ENCODE assay signal across 1 cellular context in genomic region chr6:30724906-30725667, GRCh38.
A peak's percentile ranks its signal among the peaks of the same experiment; 100 is the strongest.
TF ChIP-seq lines count a peak whose summit lies in the region.

No MANE protein-coding gene starts in this region.

TF ChIP-seq in HepG2, 621 proteins besides CTCF, POLR2A, EP300 and RAD21 (continued from another document and continues in another):
- TF ChIP-seq, protein P1, sequence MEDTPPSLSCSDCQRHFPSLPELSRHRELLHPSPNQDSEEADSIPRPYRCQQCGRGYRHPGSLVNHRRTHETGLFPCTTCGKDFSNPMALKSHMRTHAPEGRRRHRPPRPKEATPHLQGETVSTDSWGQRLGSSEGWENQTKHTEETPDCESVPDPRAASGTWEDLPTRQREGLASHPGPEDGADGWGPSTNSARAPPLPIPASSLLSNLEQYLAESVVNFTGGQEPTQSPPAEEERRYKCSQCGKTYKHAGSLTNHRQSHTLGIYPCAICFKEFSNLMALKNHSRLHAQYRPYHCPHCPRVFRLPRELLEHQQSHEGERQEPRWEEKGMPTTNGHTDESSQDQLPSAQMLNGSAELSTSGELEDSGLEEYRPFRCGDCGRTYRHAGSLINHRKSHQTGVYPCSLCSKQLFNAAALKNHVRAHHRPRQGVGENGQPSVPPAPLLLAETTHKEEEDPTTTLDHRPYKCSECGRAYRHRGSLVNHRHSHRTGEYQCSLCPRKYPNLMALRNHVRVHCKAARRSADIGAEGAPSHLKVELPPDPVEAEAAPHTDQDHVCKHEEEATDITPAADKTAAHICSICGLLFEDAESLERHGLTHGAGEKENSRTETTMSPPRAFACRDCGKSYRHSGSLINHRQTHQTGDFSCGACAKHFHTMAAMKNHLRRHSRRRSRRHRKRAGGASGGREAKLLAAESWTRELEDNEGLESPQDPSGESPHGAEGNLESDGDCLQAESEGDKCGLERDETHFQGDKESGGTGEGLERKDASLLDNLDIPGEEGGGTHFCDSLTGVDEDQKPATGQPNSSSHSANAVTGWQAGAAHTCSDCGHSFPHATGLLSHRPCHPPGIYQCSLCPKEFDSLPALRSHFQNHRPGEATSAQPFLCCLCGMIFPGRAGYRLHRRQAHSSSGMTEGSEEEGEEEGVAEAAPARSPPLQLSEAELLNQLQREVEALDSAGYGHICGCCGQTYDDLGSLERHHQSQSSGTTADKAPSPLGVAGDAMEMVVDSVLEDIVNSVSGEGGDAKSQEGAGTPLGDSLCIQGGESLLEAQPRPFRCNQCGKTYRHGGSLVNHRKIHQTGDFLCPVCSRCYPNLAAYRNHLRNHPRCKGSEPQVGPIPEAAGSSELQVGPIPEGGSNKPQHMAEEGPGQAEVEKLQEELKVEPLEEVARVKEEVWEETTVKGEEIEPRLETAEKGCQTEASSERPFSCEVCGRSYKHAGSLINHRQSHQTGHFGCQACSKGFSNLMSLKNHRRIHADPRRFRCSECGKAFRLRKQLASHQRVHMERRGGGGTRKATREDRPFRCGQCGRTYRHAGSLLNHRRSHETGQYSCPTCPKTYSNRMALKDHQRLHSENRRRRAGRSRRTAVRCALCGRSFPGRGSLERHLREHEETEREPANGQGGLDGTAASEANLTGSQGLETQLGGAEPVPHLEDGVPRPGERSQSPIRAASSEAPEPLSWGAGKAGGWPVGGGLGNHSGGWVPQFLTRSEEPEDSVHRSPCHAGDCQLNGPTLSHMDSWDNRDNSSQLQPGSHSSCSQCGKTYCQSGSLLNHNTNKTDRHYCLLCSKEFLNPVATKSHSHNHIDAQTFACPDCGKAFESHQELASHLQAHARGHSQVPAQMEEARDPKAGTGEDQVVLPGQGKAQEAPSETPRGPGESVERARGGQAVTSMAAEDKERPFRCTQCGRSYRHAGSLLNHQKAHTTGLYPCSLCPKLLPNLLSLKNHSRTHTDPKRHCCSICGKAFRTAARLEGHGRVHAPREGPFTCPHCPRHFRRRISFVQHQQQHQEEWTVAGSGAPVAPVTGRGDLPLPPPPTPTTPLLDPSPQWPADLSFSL (CRISPR knock-in tag; IDR thresholded peaks at IDR 0.05): no peak
- TF ChIP-seq, protein P2, sequence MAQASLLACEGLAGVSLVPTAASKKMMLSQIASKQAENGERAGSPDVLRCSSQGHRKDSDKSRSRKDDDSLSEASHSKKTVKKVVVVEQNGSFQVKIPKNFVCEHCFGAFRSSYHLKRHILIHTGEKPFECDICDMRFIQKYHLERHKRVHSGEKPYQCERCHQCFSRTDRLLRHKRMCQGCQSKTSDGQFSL (CRISPR knock-in tag; IDR thresholded peaks at IDR 0.05): 0 out of 2 replicates have a peak, but pooled peaks have one; percentile 16
- no peak for TF ChIP-seq ZUFSP (CRISPR knock-in tag; IDR thresholded peaks at IDR 0.05; ENCODE audit: borderline replicate concordance)
- no peak for TF ChIP-seq CENPX (CRISPR knock-in tag; IDR thresholded peaks at IDR 0.05)
- TF ChIP-seq, protein P3, sequence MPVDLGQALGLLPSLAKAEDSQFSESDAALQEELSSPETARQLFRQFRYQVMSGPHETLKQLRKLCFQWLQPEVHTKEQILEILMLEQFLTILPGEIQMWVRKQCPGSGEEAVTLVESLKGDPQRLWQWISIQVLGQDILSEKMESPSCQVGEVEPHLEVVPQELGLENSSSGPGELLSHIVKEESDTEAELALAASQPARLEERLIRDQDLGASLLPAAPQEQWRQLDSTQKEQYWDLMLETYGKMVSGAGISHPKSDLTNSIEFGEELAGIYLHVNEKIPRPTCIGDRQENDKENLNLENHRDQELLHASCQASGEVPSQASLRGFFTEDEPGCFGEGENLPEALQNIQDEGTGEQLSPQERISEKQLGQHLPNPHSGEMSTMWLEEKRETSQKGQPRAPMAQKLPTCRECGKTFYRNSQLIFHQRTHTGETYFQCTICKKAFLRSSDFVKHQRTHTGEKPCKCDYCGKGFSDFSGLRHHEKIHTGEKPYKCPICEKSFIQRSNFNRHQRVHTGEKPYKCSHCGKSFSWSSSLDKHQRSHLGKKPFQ (CRISPR knock-in tag; IDR thresholded peaks at IDR 0.05; ENCODE audit: insufficient replicate concordance): no peak
- 0 out of 2 replicates have a peak, but pooled peaks have one; percentile 4 for TF ChIP-seq RXRB (CRISPR knock-in tag; IDR thresholded peaks at IDR 0.05; ENCODE audit: borderline replicate concordance)
- peak; percentile 15 for TF ChIP-seq RBFOX2 (IDR thresholded peaks at IDR 0.05; ENCODE audit: low read depth, low read length)
- TF ChIP-seq NFIC (IDR thresholded peaks at IDR 0.05; ENCODE audit: low read length): no peak
- no peak for TF ChIP-seq ZNF337 (CRISPR knock-in tag; IDR thresholded peaks at IDR 0.05; ENCODE audit: borderline replicate concordance, low read depth)
- no peak for TF ChIP-seq FOXO1 (CRISPR knock-in tag; IDR thresholded peaks at IDR 0.05)
- TF ChIP-seq KAT2B (IDR thresholded peaks at IDR 0.05; ENCODE audit: borderline replicate concordance, low read depth, low read length): no peak
- TF ChIP-seq, protein P4, sequence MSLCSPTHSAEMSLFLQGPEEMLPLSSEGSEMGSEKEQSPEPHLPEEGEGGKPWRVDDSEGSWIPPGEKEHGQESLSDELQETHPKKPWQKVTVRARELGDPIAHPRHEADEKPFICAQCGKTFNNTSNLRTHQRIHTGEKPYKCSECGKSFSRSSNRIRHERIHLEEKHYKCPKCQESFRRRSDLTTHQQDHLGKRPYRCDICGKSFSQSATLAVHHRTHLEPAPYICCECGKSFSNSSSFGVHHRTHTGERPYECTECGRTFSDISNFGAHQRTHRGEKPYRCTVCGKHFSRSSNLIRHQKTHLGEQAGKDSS (CRISPR knock-in tag; IDR thresholded peaks at IDR 0.05; ENCODE audit: borderline replicate concordance, low read depth): no peak
- TF ChIP-seq MEIS1 (CRISPR knock-in tag; IDR thresholded peaks at IDR 0.05; ENCODE audit: borderline replicate concordance): no peak
- no peak for TF ChIP-seq THAP8 (CRISPR knock-in tag; IDR thresholded peaks at IDR 0.05; ENCODE audit: borderline replicate concordance)
- no peak for TF ChIP-seq PHF8 (CRISPR knock-in tag; IDR thresholded peaks at IDR 0.05)
- TF ChIP-seq HNRNPH1 (optimal IDR thresholded peaks at IDR 0.05; ENCODE audit: low read depth, low read length): no peak
- TF ChIP-seq, protein P5, sequence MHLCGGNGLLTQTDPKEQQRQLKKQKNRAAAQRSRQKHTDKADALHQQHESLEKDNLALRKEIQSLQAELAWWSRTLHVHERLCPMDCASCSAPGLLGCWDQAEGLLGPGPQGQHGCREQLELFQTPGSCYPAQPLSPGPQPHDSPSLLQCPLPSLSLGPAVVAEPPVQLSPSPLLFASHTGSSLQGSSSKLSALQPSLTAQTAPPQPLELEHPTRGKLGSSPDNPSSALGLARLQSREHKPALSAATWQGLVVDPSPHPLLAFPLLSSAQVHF (CRISPR knock-in tag; IDR thresholded peaks at IDR 0.05): peak; percentile 53; the same call in 1 of the 2 replicates
- TF ChIP-seq REXO4 (CRISPR knock-in tag; IDR thresholded peaks at IDR 0.05; ENCODE audit: borderline replicate concordance): no peak
- no peak for TF ChIP-seq ZNF530 (CRISPR knock-in tag; IDR thresholded peaks at IDR 0.05; ENCODE audit: low read depth)
- peak; percentile 99 for TF ChIP-seq RBM22 (optimal IDR thresholded peaks at IDR 0.05; ENCODE audit: low read length)
- 0 out of 2 replicates have a peak, but pooled peaks have one; percentile 15 for TF ChIP-seq GATA4 (IDR thresholded peaks at IDR 0.05; ENCODE audit: borderline replicate concordance, low read depth)
- TF ChIP-seq E2F5 (CRISPR knock-in tag; conservative IDR thresholded peaks at IDR 0.05): no peak
- TF ChIP-seq AHR (CRISPR knock-in tag; IDR thresholded peaks at IDR 0.05): no peak
- peak; percentile 45; the same call in 1 of the 2 replicates for TF ChIP-seq AFF4 (CRISPR knock-in tag; IDR thresholded peaks at IDR 0.05)
- TF ChIP-seq, protein P6, sequence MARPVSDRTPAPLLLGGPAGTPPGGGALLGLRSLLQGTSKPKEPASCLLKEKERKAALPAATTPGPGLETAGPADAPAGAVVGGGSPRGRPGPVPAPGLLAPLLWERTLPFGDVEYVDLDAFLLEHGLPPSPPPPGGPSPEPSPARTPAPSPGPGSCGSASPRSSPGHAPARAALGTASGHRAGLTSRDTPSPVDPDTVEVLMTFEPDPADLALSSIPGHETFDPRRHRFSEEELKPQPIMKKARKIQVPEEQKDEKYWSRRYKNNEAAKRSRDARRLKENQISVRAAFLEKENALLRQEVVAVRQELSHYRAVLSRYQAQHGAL (CRISPR knock-in tag; IDR thresholded peaks at IDR 0.05; ENCODE audit: not compliant biosample characterization): no peak
- TF ChIP-seq CSRNP2 (CRISPR knock-in tag; conservative IDR thresholded peaks at IDR 0.05; ENCODE audit: low read depth): no peak
- no peak for TF ChIP-seq ETV6 (CRISPR knock-in tag; conservative IDR thresholded peaks at IDR 0.05)
- no peak for TF ChIP-seq FOXA1 (IDR thresholded peaks at IDR 0.05)
- TF ChIP-seq FOXA1 (CRISPR knock-in tag; IDR thresholded peaks at IDR 0.05): no peak
- TF ChIP-seq CHCHD3 (CRISPR knock-in tag; IDR thresholded peaks at IDR 0.05): no peak
- TF ChIP-seq KLF16 (CRISPR knock-in tag; IDR thresholded peaks at IDR 0.05): no peak
- no peak for TF ChIP-seq FOXP1 (IDR thresholded peaks at IDR 0.05)
- TF ChIP-seq FOXP1 (CRISPR knock-in tag; IDR thresholded peaks at IDR 0.05): 0 out of 2 replicates have a peak, but pooled peaks have one; percentile 9
- no peak for TF ChIP-seq SMC3 (IDR thresholded peaks at IDR 0.05; ENCODE audit: low read length)
- no peak for TF ChIP-seq ELK4 (CRISPR knock-in tag; IDR thresholded peaks at IDR 0.05; ENCODE audit: borderline replicate concordance)
- TF ChIP-seq ZNF567 (CRISPR knock-in tag; IDR thresholded peaks at IDR 0.05; ENCODE audit: borderline replicate concordance): no peak
- no peak for TF ChIP-seq NONO (IDR thresholded peaks at IDR 0.05)
- TF ChIP-seq NONO (CRISPR knock-in tag; conservative IDR thresholded peaks at IDR 0.05): no peak
- TF ChIP-seq ASH2L (IDR thresholded peaks at IDR 0.05; ENCODE audit: insufficient read length, low read depth, low read length): no peak
- TF ChIP-seq EZH2 (conservative IDR thresholded peaks at IDR 0.05; ENCODE audit: low read depth, low read length): no peak
- TF ChIP-seq FOXJ3 (CRISPR knock-in tag; IDR thresholded peaks at IDR 0.05; ENCODE audit: borderline replicate concordance): no peak
